ENCODE assay signal across 30 cellular contexts in genomic region chr12:57254506-57255280, GRCh38. TPM values are rescaled to one million over a fixed set of nuclear protein-coding genes. Genes with fewer than 3 reads are reported as not detected.
A peak's percentile ranks its signal among the peaks of the same experiment; 100 is the strongest.
DNase-seq lines count a peak whose midpoint lies in the region; ATAC-seq, FAIRE-seq and TF ChIP-seq lines count a peak whose summit lies in the region.
"Had no signal": no experiment of that assay in that cellular context is flagged by ENCODE, and none has a peak within 500 bp of the region (broad histone marks: within the 10 kb centered on the region; RNA-seq: fewer than 3 reads in every experiment).

No MANE protein-coding gene starts in this region.

- no peaks in the 10 kb centered on the region for H3K27me3 Mint-ChIP-seq in Caco-2 (ENCODE audit: insufficient read depth, unreplicated experiment)
- no peaks in the 10 kb centered on the region for H3K27me3 Mint-ChIP-seq in dendritic cell treated with granulocyte-macrophage colony-stimulating factor and Interleukin-4, amounts not matched to agents 40 ng/mL and 50 ng/mL, for 4 days
- H3K27me3 Mint-ChIP-seq: CD4-positive, alpha-beta T cell; T-cell had no signal

- H3K4ac ChIP-seq in IMR-90 (ENCODE audit: low read depth, low read length) = no peak overlapping the region

- no peak overlapping the region for H4K5ac ChIP-seq in IMR-90 (ENCODE audit: low read depth, low read length)

- TF ChIP-seq POLR2A in IMR-90 (IDR thresholded peaks at IDR 0.05; ENCODE audit: low read depth, low read length) = no peak

- no peaks in the 10 kb centered on the region; the same call in 1 of the 2 replicates for H3K36me3 ChIP-seq in Caco-2 (ENCODE audit: control insufficient read depth, insufficient read depth, low read length)
- H3K36me3 ChIP-seq in IMR-90 (ENCODE audit: control insufficient read depth, insufficient read depth, low read length) = peaks cover 23% of the 10 kb centered on the region
- peaks cover 11 to 17% of the 10 kb centered on the region in 2 donors for H3K36me3 ChIP-seq in small intestine (ENCODE audit: control insufficient read depth in 2 of 2, insufficient read depth in 2 of 2, low read length in 2 of 2)

- no peak for TF ChIP-seq CTCF in Caco-2 (IDR thresholded peaks at IDR 0.05; ENCODE audit: insufficient read depth in 1 of 2, low read depth in 1 of 2, low read length in 1 of 2, severe bottlenecking in 1 of 2, unreplicated experiment in 1 of 2)
- no peak for TF ChIP-seq CTCF in IMR-90 (conservative IDR thresholded peaks at IDR 0.05; ENCODE audit: low read depth, low read length)

- H3K14ac ChIP-seq in IMR-90 (replicated peaks; ENCODE audit: low read depth, low read length) = no peak overlapping the region

- H3K18ac ChIP-seq in IMR-90 (ENCODE audit: low read depth, low read length) = no peak overlapping the region

- no peak overlapping the region for H2BK120ac ChIP-seq in IMR-90 (ENCODE audit: low read depth, low read length)

- ATAC-seq in IMR-90 (ENCODE audit: low read depth) (peak; percentile 28; the same call in 1 of the 2 replicates), GM21786 (IDR thresholded peaks at IDR 0.05; ENCODE audit: unreplicated experiment) (no peak)
- ATAC-seq: A549, T-cell had no signal

- no peaks in the 10 kb centered on the region for H3K9me3 ChIP-seq in Caco-2
- H3K9me3 ChIP-seq in IMR-90 (ENCODE audit: control insufficient read depth, insufficient read depth, low read length) = no peaks in the 10 kb centered on the region
- no peaks in the 10 kb centered on the region for H3K9me3 ChIP-seq in small intestine (ENCODE audit: control insufficient read depth, low read depth)
- H3K9me3 ChIP-seq: A549; BLaER1 treated with 17β-estradiol and CSF1 and Interleukin-3, amounts not matched to agents 10 nM and 100 nM; SJCRH30 had no signal

- no peak overlapping the region for H2AFZ ChIP-seq in IMR-90 (replicated peaks; ENCODE audit: low read length, poor library complexity)

- no peak overlapping the region for H2BK15ac ChIP-seq in IMR-90 (ENCODE audit: low read depth, low read length)

- no peak for TF ChIP-seq RAD21 in IMR-90 (IDR thresholded peaks at IDR 0.05; ENCODE audit: low read length)

- H3K4me3 ChIP-seq in Caco-2 (ENCODE audit: low read depth, low read length) = no peak overlapping the region
- H3K4me3 ChIP-seq in IMR-90 (ENCODE audit: insufficient read depth, low read depth, low read length) = no peak overlapping the region
- no peak overlapping the region for H3K4me3 ChIP-seq in small intestine (ENCODE audit: low read depth in 1 of 2, low read length in 2 of 2)
- H3K4me3 ChIP-seq: A549; BLaER1 treated with 17β-estradiol and CSF1 and Interleukin-3, amounts not matched to agents 10 nM and 100 nM; SJCRH30 had no signal

- BruUV-seq in Caco-2 (replicated peaks; lab: Mats Ljungman, UMichigan) (TSS peak; percentile 66), IMR-90 (replicated peaks; lab: Mats Ljungman, UMichigan) (TSS peak; percentile 81)

- dilution Hi-C loops in IMR-90 (cut with HindIII; ENCODE audit: low sequenced_read_pairs, unreplicated experiment) = no loop called here

- CTCF ChIA-PET in Caco-2 (lab: Charles Lee) (interaction anchor here (0.6 kb wide), 1 partner anchor 192 kb away, joined by 4 read pairs; no protein-coding TSS in a partner anchor), IMR-90 (lab: Yijun Ruan, JAX) (interaction anchor here (0.7 kb wide), 1 partner anchor 12 kb away, joined by 3 read pairs; no protein-coding TSS in a partner anchor)

- H3K27ac ChIP-seq in IMR-90 (ENCODE audit: insufficient read depth, low read length) (no peak overlapping the region), small intestine (ENCODE audit: low read depth in 1 of 2, low read length in 1 of 2) (no peak overlapping the region)
- H3K27ac ChIP-seq: A549; BLaER1 treated with 17β-estradiol and CSF1 and Interleukin-3, amounts not matched to agents 10 nM and 100 nM; SJCRH30 had no signal

- no peak overlapping the region for H2BK5ac ChIP-seq in IMR-90 (ENCODE audit: low read depth, low read length, poor library complexity, severe bottlenecking)

- H3K27me3 ChIP-seq in Caco-2 (replicated peaks; ENCODE audit: control insufficient read depth, insufficient read depth, low read length) = no peaks in the 10 kb centered on the region
- no peaks in the 10 kb centered on the region for H3K27me3 ChIP-seq in IMR-90 (ENCODE audit: control insufficient read depth, insufficient read depth, low read length)
- no peaks in the 10 kb centered on the region for H3K27me3 ChIP-seq in small intestine (ENCODE audit: control insufficient read depth in 2 of 2, insufficient read depth in 2 of 2, low read length in 2 of 2)
- H3K27me3 ChIP-seq: BLaER1 treated with 17β-estradiol and CSF1 and Interleukin-3, amounts not matched to agents 10 nM and 100 nM; SJCRH30 had no signal

- intact Hi-C loops in Caco-2 (cut with micrococcal nuclease; ENCODE audit: unreplicated experiment) (no loop called here), IMR-90 (cut with micrococcal nuclease) (no loop called here), posterior vena cava (cut with DNase I) (loop anchor here in 1 of 2 donors (5.0 kb wide), 1 partner anchor 1407 kb away; no protein-coding TSS in a partner anchor)
- intact Hi-C loops in dendritic cell treated with granulocyte-macrophage colony-stimulating factor and Interleukin-4, amounts not matched to agents 40 ng/mL and 50 ng/mL, for 4 days (cut with micrococcal nuclease) = no loop called here

- H3K4me1 ChIP-seq in Caco-2 (no peaks in the 10 kb centered on the region), IMR-90 (ENCODE audit: control insufficient read depth, insufficient read depth, low read length) (peaks cover 4% of the 10 kb centered on the region; the same call in 1 of the 2 replicates), small intestine (ENCODE audit: control insufficient read depth in 2 of 2, insufficient read depth in 1 of 2, low read depth in 1 of 2, low read length in 1 of 2) (no peaks in the 10 kb centered on the region)
- H3K4me1 ChIP-seq: A549 had no signal

- H3K9me1 ChIP-seq in IMR-90 (ENCODE audit: insufficient read depth, low read length) = peaks cover 10% of the 10 kb centered on the region

- H4K8ac ChIP-seq in IMR-90 (ENCODE audit: low read depth in 2 of 2, low read length in 2 of 2) = no peak overlapping the region

- H3K23ac ChIP-seq in IMR-90 (ENCODE audit: low read depth, low read length) = no peak overlapping the region

- H2AK9ac ChIP-seq in IMR-90 (replicated peaks; ENCODE audit: low read depth, low read length, poor library complexity) = no peak overlapping the region

- H4K91ac ChIP-seq in IMR-90 (ENCODE audit: insufficient read depth, low read depth, low read length) = no peak overlapping the region

- POLR2A ChIA-PET in Caco-2 (lab: Charles Lee) = no interaction called here
- POLR2A ChIA-PET in IMR-90 (lab: Charles Lee; ENCODE audit: unreplicated experiment) = no interaction called here

- DNase-seq in Caco-2 = no peak
- no peak for DNase-seq in IMR-90
- DNase-seq in posterior vena cava (ENCODE audit: low spot score) = peak; percentile 65
- no peak for DNase-seq in GOT3 (lab: John Stamatoyannopoulos, UW)
- DNase-seq in inferior parietal cortex (ENCODE audit: extremely low spot score) = no peak
- no peak for DNase-seq in small intestine
- DNase-seq: AML-193; CD4-positive, alpha-beta T cell; COR-L47; DMS 273 treated with DMSO at 0.1 percent for 48 hours; DMS79; EL; GDM1; H9; HFFc6; NCI-H1048; NCI-H1417; NCI-H1694; NCI-H2029 treated with DMSO at 0.1 percent for 48 hours; NCI-H2227 treated with DMSO at 0.1 percent for 48 hours; NCI-H510A; NCI-H69; T-cell had no signal

- no peak overlapping the region for H3K9ac ChIP-seq in IMR-90 (ENCODE audit: low read depth, low read length)
- H3K9ac ChIP-seq: BLaER1 treated with 17β-estradiol and CSF1 and Interleukin-3, amounts not matched to agents 10 nM and 100 nM had no signal

- no peak overlapping the region for H2BK20ac ChIP-seq in IMR-90 (ENCODE audit: low read depth, low read length)

- H3K56ac ChIP-seq in IMR-90 (ENCODE audit: extremely low read depth, insufficient read depth, low read length) = no peak overlapping the region

- H3K4me1 Mint-ChIP-seq in Caco-2 (ENCODE audit: low read depth, unreplicated experiment) = no peaks in the 10 kb centered on the region
- H3K4me1 Mint-ChIP-seq in dendritic cell treated with granulocyte-macrophage colony-stimulating factor and Interleukin-4, amounts not matched to agents 40 ng/mL and 50 ng/mL, for 4 days (ENCODE audit: low read depth) = peaks cover under 1% of the 10 kb centered on the region
- H3K4me1 Mint-ChIP-seq: T-cell had no signal

- in situ Hi-C loops in IMR-90 (cut with MboI; ENCODE audit: low sequenced_read_pairs) = no loop called here

- H2AK5ac ChIP-seq in IMR-90 (ENCODE audit: low read depth, low read length) = no peak overlapping the region

- 94% methylated on average over 4 of the region's 14 CpGs; no CpG with 5 or more reads in 1 of the 2 experiments for WGBS in IMR-90 (ENCODE audit: extremely low coverage in 2 of 2, insufficient read length in 1 of 2), 2 experiments
- WGBS in small intestine, 3 donors = 92 to 96% (median 92%) methylated on average over 14 of the region's 14 CpGs

- peaks cover 9% of the 10 kb centered on the region for H3K36me3 Mint-ChIP-seq in Caco-2 (ENCODE audit: insufficient read depth, unreplicated experiment)
- peaks cover 67% of the 10 kb centered on the region for H3K36me3 Mint-ChIP-seq in dendritic cell treated with granulocyte-macrophage colony-stimulating factor and Interleukin-4, amounts not matched to agents 40 ng/mL and 50 ng/mL, for 4 days (ENCODE audit: low read depth)

- no peak for FAIRE-seq in small intestine (lab: Jason Lieb, UNC)
- FAIRE-seq: A549, GM12891, GM19239 had no signal

- peaks cover 0 to 6% of the 10 kb centered on the region in 2 experiments; a peak in 1 of 4 replicates for H3K79me1 ChIP-seq in IMR-90 (ENCODE audit: low read depth in 1 of 2, low read length in 2 of 2)

- H3K27ac Mint-ChIP-seq in Caco-2 (ENCODE audit: unreplicated experiment) = no peak overlapping the region
- H3K27ac Mint-ChIP-seq in dendritic cell treated with granulocyte-macrophage colony-stimulating factor and Interleukin-4, amounts not matched to agents 40 ng/mL and 50 ng/mL, for 4 days = peak overlapping the region; percentile 52
- H3K27ac Mint-ChIP-seq: CD4-positive, alpha-beta T cell; H9; HFFc6; T-cell had no signal

- H3K4me3 Mint-ChIP-seq in Caco-2 (ENCODE audit: unreplicated experiment) = no peak overlapping the region
- H3K4me3 Mint-ChIP-seq in dendritic cell treated with granulocyte-macrophage colony-stimulating factor and Interleukin-4, amounts not matched to agents 40 ng/mL and 50 ng/mL, for 4 days = no peak overlapping the region
- H3K4me3 Mint-ChIP-seq: CD4-positive, alpha-beta T cell; H9; HFFc6; T-cell had no signal

- no peaks in the 10 kb centered on the region for H3K9me3 Mint-ChIP-seq in Caco-2 (ENCODE audit: unreplicated experiment)
- no peaks in the 10 kb centered on the region for H3K9me3 Mint-ChIP-seq in dendritic cell treated with granulocyte-macrophage colony-stimulating factor and Interleukin-4, amounts not matched to agents 40 ng/mL and 50 ng/mL, for 4 days
- H3K9me3 Mint-ChIP-seq: CD4-positive, alpha-beta T cell; H9; HFFc6; T-cell had no signal

- H4K20me1 ChIP-seq in IMR-90 (ENCODE audit: insufficient read depth, low read length) = no peaks in the 10 kb centered on the region
- H4K20me1 ChIP-seq: BLaER1 treated with 17β-estradiol and CSF1 and Interleukin-3, amounts not matched to agents 10 nM and 100 nM had no signal

- H3K4me2 ChIP-seq in IMR-90 (ENCODE audit: low read depth, low read length) = no peak overlapping the region
- H3K4me2 ChIP-seq: A549; BLaER1 treated with 17β-estradiol and CSF1 and Interleukin-3, amounts not matched to agents 10 nM and 100 nM had no signal

RNA-seq across cellular contexts. Expression of gene STAC3, which starts 3.7 kb away (rescaled TPM):
- 0.70 and 1.3 TPM in 2 replicates for total RNA-seq in Caco-2 (2022)
- under 0.01 and 0.18 TPM in 2 replicates for total RNA-seq in IMR-90 (2012; rRNA removed)
- 0.67 and 0.80 TPM in 2 replicates for polyA plus RNA-seq in IMR-90 (2012; rRNA removed)
- 0.13 and 0.66 TPM in 2 replicates for polyA plus RNA-seq in IMR-90 (2012; cell fraction: cytosol; rRNA removed)
- polyA plus RNA-seq in IMR-90 (2012; cell fraction: nucleus; rRNA removed; ENCODE audit: low replicate concordance) = 2.9 and 4.4 TPM in 2 replicates
- total RNA-seq in posterior vena cava = 1 to 10 TPM; 1.2 to 2.8 TPM
- 1 to 10 TPM; 1.1 to 3.5 (median 3.2) TPM for polyA plus RNA-seq in small intestine

RNA-seq across cellular contexts. Expression of gene SHMT2, which starts 25.2 kb away (rescaled TPM):
- total RNA-seq in Caco-2 (2022) (387 and 466 TPM in 2 replicates), IMR-90 (2012; rRNA removed) (225 and 266 TPM in 2 replicates), posterior vena cava (10 to 100 TPM; 53.2 to 53.7 TPM)
- polyA plus RNA-seq in IMR-90 (2012; rRNA removed) (302 and 364 TPM in 2 replicates), small intestine (100 to 1,000 TPM in 1 of 3 donors, 10 to 100 TPM in 2; 22.8 to 150 (median 35.1) TPM)
- polyA plus RNA-seq in IMR-90 (2012; cell fraction: cytosol; rRNA removed) = 201 and 323 TPM in 2 replicates
- polyA plus RNA-seq in IMR-90 (2012; cell fraction: nucleus; rRNA removed; ENCODE audit: low replicate concordance) = 303 and 511 TPM in 2 replicates

RNA-seq across cellular contexts. Expression of gene NXPH4, which starts 38.1 kb away (rescaled TPM):
- total RNA-seq in Caco-2 (2022) = 10.0 and 10.6 TPM in 2 replicates
- 0.36 and 0.56 TPM in 2 replicates for total RNA-seq in IMR-90 (2012; rRNA removed)
- 3.3 and 3.8 TPM in 2 replicates for polyA plus RNA-seq in IMR-90 (2012; rRNA removed)
- 4.8 and 7.5 TPM in 2 replicates for polyA plus RNA-seq in IMR-90 (2012; cell fraction: cytosol; rRNA removed)
- 3.3 and 5.8 TPM in 2 replicates for polyA plus RNA-seq in IMR-90 (2012; cell fraction: nucleus; rRNA removed; ENCODE audit: low replicate concordance)
- total RNA-seq in posterior vena cava = under 1 TPM; 0.24 to 0.79 TPM
- under 1 TPM in 1 of 3 donors, not detected in 2; 0.10 TPM for polyA plus RNA-seq in small intestine
- total RNA-seq: CD4-positive, alpha-beta T cell had no signal
